ENCODE assay signal across 1 cellular context in the genomic region with DNA sequence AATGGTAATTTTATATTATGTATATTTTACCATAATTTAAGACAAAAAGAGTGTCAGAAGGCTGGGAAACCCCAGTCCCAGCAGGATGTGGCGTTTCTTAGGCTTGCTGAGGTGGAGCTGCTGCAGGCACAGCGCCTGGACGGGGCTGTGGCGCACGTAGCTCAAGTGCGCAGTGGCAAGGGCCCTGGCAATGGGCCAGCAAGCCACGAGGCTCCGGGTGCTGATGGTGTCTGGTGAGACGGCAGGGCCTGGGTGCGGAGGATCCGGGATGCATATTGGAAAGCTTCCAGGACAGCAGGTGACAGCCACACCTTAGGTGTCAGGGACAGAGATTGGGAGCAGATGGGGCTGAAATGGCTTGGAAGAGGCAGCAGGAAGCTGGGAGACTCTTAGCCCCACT.
TF ChIP-seq lines count a peak whose summit lies in the region.

No MANE protein-coding gene starts in this region.

TF ChIP-seq in SK-N-SH treated with all-trans-retinoic acid at 6 μM for 48 hours, 23 proteins besides CTCF, POLR2A, EP300 and RAD21 (continued from another document):
- TF ChIP-seq, protein P1, sequence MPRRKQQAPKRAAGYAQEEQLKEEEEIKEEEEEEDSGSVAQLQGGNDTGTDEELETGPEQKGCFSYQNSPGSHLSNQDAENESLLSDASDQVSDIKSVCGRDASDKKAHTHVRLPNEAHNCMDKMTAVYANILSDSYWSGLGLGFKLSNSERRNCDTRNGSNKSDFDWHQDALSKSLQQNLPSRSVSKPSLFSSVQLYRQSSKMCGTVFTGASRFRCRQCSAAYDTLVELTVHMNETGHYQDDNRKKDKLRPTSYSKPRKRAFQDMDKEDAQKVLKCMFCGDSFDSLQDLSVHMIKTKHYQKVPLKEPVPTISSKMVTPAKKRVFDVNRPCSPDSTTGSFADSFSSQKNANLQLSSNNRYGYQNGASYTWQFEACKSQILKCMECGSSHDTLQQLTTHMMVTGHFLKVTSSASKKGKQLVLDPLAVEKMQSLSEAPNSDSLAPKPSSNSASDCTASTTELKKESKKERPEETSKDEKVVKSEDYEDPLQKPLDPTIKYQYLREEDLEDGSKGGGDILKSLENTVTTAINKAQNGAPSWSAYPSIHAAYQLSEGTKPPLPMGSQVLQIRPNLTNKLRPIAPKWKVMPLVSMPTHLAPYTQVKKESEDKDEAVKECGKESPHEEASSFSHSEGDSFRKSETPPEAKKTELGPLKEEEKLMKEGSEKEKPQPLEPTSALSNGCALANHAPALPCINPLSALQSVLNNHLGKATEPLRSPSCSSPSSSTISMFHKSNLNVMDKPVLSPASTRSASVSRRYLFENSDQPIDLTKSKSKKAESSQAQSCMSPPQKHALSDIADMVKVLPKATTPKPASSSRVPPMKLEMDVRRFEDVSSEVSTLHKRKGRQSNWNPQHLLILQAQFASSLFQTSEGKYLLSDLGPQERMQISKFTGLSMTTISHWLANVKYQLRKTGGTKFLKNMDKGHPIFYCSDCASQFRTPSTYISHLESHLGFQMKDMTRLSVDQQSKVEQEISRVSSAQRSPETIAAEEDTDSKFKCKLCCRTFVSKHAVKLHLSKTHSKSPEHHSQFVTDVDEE (CRISPR knock-in tag; IDR thresholded peaks at IDR 0.05), result no peak
- TF ChIP-seq PPARA (CRISPR knock-in tag; IDR thresholded peaks at IDR 0.05; ENCODE audit: borderline replicate concordance) (no peak), TCF4 (CRISPR knock-in tag; IDR thresholded peaks at IDR 0.05; ENCODE audit: borderline replicate concordance) (no peak), ESRRG (CRISPR knock-in tag; IDR thresholded peaks at IDR 0.05) (no peak), ZFP30 (CRISPR knock-in tag; IDR thresholded peaks at IDR 0.05) (no peak), RARB (CRISPR knock-in tag; IDR thresholded peaks at IDR 0.05) (no peak), ISL1 (CRISPR knock-in tag; IDR thresholded peaks at IDR 0.05) (no peak), BACH2 (CRISPR knock-in tag; IDR thresholded peaks at IDR 0.05; ENCODE audit: borderline replicate concordance) (no peak), ARNTL (CRISPR knock-in tag; IDR thresholded peaks at IDR 0.05; ENCODE audit: borderline replicate concordance, low read depth) (no peak), GLIS3 (CRISPR knock-in tag; IDR thresholded peaks at IDR 0.05) (no peak), ZNF70 (CRISPR knock-in tag; IDR thresholded peaks at IDR 0.05) (no peak)
- TF ChIP-seq, protein P2, sequence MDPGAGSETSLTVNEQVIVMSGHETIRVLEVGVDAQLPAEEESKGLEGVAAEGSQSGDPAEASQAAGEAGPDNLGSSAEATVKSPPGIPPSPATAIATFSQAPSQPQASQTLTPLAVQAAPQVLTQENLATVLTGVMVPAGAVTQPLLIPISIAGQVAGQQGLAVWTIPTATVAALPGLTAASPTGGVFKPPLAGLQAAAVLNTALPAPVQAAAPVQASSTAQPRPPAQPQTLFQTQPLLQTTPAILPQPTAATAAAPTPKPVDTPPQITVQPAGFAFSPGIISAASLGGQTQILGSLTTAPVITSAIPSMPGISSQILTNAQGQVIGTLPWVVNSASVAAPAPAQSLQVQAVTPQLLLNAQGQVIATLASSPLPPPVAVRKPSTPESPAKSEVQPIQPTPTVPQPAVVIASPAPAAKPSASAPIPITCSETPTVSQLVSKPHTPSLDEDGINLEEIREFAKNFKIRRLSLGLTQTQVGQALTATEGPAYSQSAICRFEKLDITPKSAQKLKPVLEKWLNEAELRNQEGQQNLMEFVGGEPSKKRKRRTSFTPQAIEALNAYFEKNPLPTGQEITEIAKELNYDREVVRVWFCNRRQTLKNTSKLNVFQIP (CRISPR knock-in tag; IDR thresholded peaks at IDR 0.05; ENCODE audit: borderline replicate concordance, low read depth), result no peak
- TF ChIP-seq, protein P3, sequence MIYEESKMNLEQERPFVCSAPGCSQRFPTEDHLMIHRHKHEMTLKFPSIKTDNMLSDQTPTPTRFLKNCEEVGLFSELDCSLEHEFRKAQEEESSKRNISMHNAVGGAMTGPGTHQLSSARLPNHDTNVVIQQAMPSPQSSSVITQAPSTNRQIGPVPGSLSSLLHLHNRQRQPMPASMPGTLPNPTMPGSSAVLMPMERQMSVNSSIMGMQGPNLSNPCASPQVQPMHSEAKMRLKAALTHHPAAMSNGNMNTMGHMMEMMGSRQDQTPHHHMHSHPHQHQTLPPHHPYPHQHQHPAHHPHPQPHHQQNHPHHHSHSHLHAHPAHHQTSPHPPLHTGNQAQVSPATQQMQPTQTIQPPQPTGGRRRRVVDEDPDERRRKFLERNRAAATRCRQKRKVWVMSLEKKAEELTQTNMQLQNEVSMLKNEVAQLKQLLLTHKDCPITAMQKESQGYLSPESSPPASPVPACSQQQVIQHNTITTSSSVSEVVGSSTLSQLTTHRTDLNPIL (CRISPR knock-in tag; IDR thresholded peaks at IDR 0.05; ENCODE audit: low read depth), result no peak
